Comparison of ENCODE assay signal across 9 cellular contexts in the genomic region with DNA sequence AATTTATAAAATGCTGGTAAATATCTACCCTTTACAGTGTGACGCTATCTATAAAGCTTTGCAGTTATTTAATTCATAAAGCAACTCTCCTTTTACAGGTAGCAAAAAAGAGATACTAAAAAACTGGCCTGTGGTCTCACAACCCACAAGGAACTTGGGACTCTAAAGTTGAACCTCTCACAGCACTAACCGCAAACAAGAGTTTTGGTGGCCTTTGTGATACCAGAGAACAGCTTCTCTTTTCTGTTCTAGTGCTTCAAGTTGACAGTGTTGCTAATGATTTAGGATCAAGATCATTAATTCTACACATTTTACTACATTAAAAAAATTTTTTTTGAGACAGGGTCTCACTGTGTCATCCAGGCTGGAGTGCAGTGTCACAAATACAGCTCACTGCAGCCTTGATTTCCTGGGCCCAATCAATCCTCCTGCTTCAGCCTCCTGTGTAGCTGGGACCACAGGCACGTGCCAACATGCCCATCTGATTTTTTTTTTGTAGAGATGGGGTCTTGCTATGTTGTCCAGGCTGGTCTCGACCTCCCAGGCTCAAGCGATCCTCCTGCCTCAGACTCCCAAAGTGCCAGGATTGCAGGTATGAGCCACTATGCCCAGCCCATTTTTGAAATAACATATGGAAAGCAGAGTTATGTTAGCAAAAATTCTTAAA. TPM values are rescaled to one million over a fixed set of nuclear protein-coding genes. Genes with fewer than 3 reads are reported as not detected.
DNase-seq lines count a peak whose midpoint lies in the region; ATAC-seq lines count a peak whose summit lies in the region.
"Had no signal": no experiment of that assay in that cellular context is flagged by ENCODE, and none has a peak within 500 bp of the region (broad histone marks: within the 10 kb centered on the region; RNA-seq: fewer than 3 reads in every experiment).

No MANE protein-coding gene starts in this region.

- peak overlapping the region; percentile 50 for H3K27ac Mint-ChIP-seq in activated CD8-positive, alpha-beta T cell treated with anti-CD3 and anti-CD28 coated beads, Interleukin-2, amount 10 ng/mL, durations not matched to agents 7 days and 5 days
- H3K27ac Mint-ChIP-seq in activated T-helper 2 cell treated with anti-CD3 and anti-CD28 coated beads, Interferon-gamma antibody, Interleukin-2, Interleukin-4, amounts not matched to agents 10 μg/mL and 5 μg/mL and 100 μg/mL, durations not matched to agents 14 hours and 24 hours and 36 hours, result no peak overlapping the region

- ATAC-seq in GM18508 (IDR thresholded peaks at IDR 0.05; ENCODE audit: insufficient read depth, unreplicated experiment) (peak; percentile 62), GM21528 (IDR thresholded peaks at IDR 0.05; ENCODE audit: low FRiP score, unreplicated experiment) (peak; percentile 67), HG03280 (IDR thresholded peaks at IDR 0.05; ENCODE audit: unreplicated experiment) (peak; percentile 72)
- no peak for ATAC-seq in activated CD8-positive, alpha-beta T cell treated with anti-CD3 and anti-CD28 coated beads, Interleukin-2, amount 10 ng/mL, durations not matched to agents 7 days and 5 days

- intact Hi-C loops in activated T-helper 2 cell treated with anti-CD3 and anti-CD28 coated beads, Interferon-gamma antibody, Interleukin-2, Interleukin-4, amounts not matched to agents 10 μg/mL and 5 μg/mL and 100 μg/mL, durations not matched to agents 14 hours and 24 hours and 36 hours (cut with micrococcal nuclease), result loop anchor here (5.0 kb wide), 1 partner anchor 83 kb away; no protein-coding TSS in a partner anchor

- no peaks in the 10 kb centered on the region for H3K27me3 Mint-ChIP-seq in activated CD8-positive, alpha-beta T cell treated with anti-CD3 and anti-CD28 coated beads, Interleukin-2, amount 10 ng/mL, durations not matched to agents 7 days and 5 days (ENCODE audit: low read depth)
- H3K27me3 Mint-ChIP-seq in activated T-helper 2 cell treated with anti-CD3 and anti-CD28 coated beads, Interferon-gamma antibody, Interleukin-2, Interleukin-4, amounts not matched to agents 10 μg/mL and 5 μg/mL and 100 μg/mL, durations not matched to agents 14 hours and 24 hours and 36 hours (ENCODE audit: low read depth), result no peaks in the 10 kb centered on the region

- peak; percentile 45 for DNase-seq in activated CD8-positive, alpha-beta T cell treated with anti-CD3 and anti-CD28 coated beads, Interleukin-2, amount 10 ng/mL, durations not matched to agents 7 days and 5 days
- no peak for DNase-seq in activated CD4-positive, CD25-positive, alpha-beta regulatory T cell treated with anti-CD3 and anti-CD28 coated beads, Interleukin-2, amount 50 U/mL, for 72 hours
- no peak for DNase-seq in activated T-helper 2 cell treated with anti-CD3 and anti-CD28 coated beads, Interferon-gamma antibody, Interleukin-2, Interleukin-4, amounts not matched to agents 10 μg/mL and 5 μg/mL and 100 μg/mL, durations not matched to agents 14 hours and 24 hours and 36 hours (ENCODE audit: low spot score)
- DNase-seq in superior temporal gyrus (ENCODE audit: extremely low spot score), result no peak
- no peak for DNase-seq in activated effector memory CD4-positive, alpha-beta T cell treated with anti-CD3 and anti-CD28 coated beads, Interleukin-2, amount 50 U/mL, for 16 hours
- DNase-seq: Right ventricle myocardium superior had no signal

- no peaks in the 10 kb centered on the region for H3K9me3 Mint-ChIP-seq in activated CD8-positive, alpha-beta T cell treated with anti-CD3 and anti-CD28 coated beads, Interleukin-2, amount 10 ng/mL, durations not matched to agents 7 days and 5 days (ENCODE audit: insufficient read depth)
- peaks cover 9% of the 10 kb centered on the region for H3K9me3 Mint-ChIP-seq in activated T-helper 2 cell treated with anti-CD3 and anti-CD28 coated beads, Interferon-gamma antibody, Interleukin-2, Interleukin-4, amounts not matched to agents 10 μg/mL and 5 μg/mL and 100 μg/mL, durations not matched to agents 14 hours and 24 hours and 36 hours

- peak overlapping the region; percentile 6 for H3K4me3 Mint-ChIP-seq in activated CD8-positive, alpha-beta T cell treated with anti-CD3 and anti-CD28 coated beads, Interleukin-2, amount 10 ng/mL, durations not matched to agents 7 days and 5 days
- H3K4me3 Mint-ChIP-seq in activated T-helper 2 cell treated with anti-CD3 and anti-CD28 coated beads, Interferon-gamma antibody, Interleukin-2, Interleukin-4, amounts not matched to agents 10 μg/mL and 5 μg/mL and 100 μg/mL, durations not matched to agents 14 hours and 24 hours and 36 hours (ENCODE audit: low read depth), result no peak overlapping the region

- CTCF ChIA-PET in activated CD8-positive, alpha-beta T cell treated with anti-CD3 and anti-CD28 coated beads, Interleukin-2, amount 10 ng/mL, durations not matched to agents 7 days and 5 days (lab: Charles Lee), result interaction anchor here (0.7 to 1.0 kb wide), 2 partner anchors 56 to 668 kb away, joined by 3 read pairs; a partner anchor contains a TSS

- H3K4me1 Mint-ChIP-seq in activated CD8-positive, alpha-beta T cell treated with anti-CD3 and anti-CD28 coated beads, Interleukin-2, amount 10 ng/mL, durations not matched to agents 7 days and 5 days (ENCODE audit: low read depth), result peaks cover 49% of the 10 kb centered on the region
- peaks cover 36% of the 10 kb centered on the region for H3K4me1 Mint-ChIP-seq in activated T-helper 2 cell treated with anti-CD3 and anti-CD28 coated beads, Interferon-gamma antibody, Interleukin-2, Interleukin-4, amounts not matched to agents 10 μg/mL and 5 μg/mL and 100 μg/mL, durations not matched to agents 14 hours and 24 hours and 36 hours (ENCODE audit: low read depth)

- H3K36me3 Mint-ChIP-seq in activated CD8-positive, alpha-beta T cell treated with anti-CD3 and anti-CD28 coated beads, Interleukin-2, amount 10 ng/mL, durations not matched to agents 7 days and 5 days (ENCODE audit: low read depth), result peaks cover 9% of the 10 kb centered on the region
- no peaks in the 10 kb centered on the region for H3K36me3 Mint-ChIP-seq in activated T-helper 2 cell treated with anti-CD3 and anti-CD28 coated beads, Interferon-gamma antibody, Interleukin-2, Interleukin-4, amounts not matched to agents 10 μg/mL and 5 μg/mL and 100 μg/mL, durations not matched to agents 14 hours and 24 hours and 36 hours (ENCODE audit: low read depth)

- POLR2A ChIA-PET in activated CD8-positive, alpha-beta T cell treated with anti-CD3 and anti-CD28 coated beads, Interleukin-2, amount 10 ng/mL, durations not matched to agents 7 days and 5 days (lab: Charles Lee), result interaction anchor here (0.5 to 1.1 kb wide), 2 partner anchors 61 to 243 kb away, joined by 3 to 6 read pairs; no protein-coding TSS in a partner anchor

RNA-seq across cellular contexts. Expression of a gene that starts 56.0 kb away (rescaled TPM):
- not detected for total RNA-seq in activated CD8-positive, alpha-beta T cell treated with anti-CD3 and anti-CD28 coated beads, Interleukin-2, amount 10 ng/mL, durations not matched to agents 7 days and 5 days
- not detected in 2 replicates for total RNA-seq in activated T-helper 2 cell treated with anti-CD3 and anti-CD28 coated beads, Interferon-gamma antibody, Interleukin-2, Interleukin-4, amounts not matched to agents 10 μg/mL and 5 μg/mL and 100 μg/mL, durations not matched to agents 14 hours and 24 hours and 36 hours
